ENCODE assay signal across 8 cellular contexts in genomic region chr13:32031815-32032345, GRCh38. TPM values are rescaled to one million over a fixed set of nuclear protein-coding genes. Genes with fewer than 3 reads are reported as not detected.
DNase-seq lines count a peak whose midpoint lies in the region; ATAC-seq and TF ChIP-seq lines count a peak whose summit lies in the region.

No MANE protein-coding gene starts in this region.

- no peaks in the 10 kb centered on the region for H3K36me3 ChIP-seq in H7 (replicated peaks; ENCODE audit: control insufficient read depth, insufficient read depth, low read length)

- H3K27me3 ChIP-seq in H7 (ENCODE audit: control insufficient read depth, insufficient read depth, low read length): peaks cover 3% of the 10 kb centered on the region; the same call in 1 of the 2 replicates

- H3K4me3 ChIP-seq in H7 (ENCODE audit: insufficient read depth, low read depth, low read length) (peak overlapping the region; percentile 45), fibroblast of the aortic adventitia (ENCODE audit: low read depth, low read length) (peak overlapping the region; percentile 76), skeletal muscle cell (ENCODE audit: low read depth, low read length) (peak overlapping the region; percentile 74)

- 0 out of 3 replicates have a peak, but pooled peaks have one; percentile 9 for ATAC-seq in SK-N-SH treated with all-trans-retinoic acid at 6 μM for 48 hours
- ATAC-seq in GM18861 (IDR thresholded peaks at IDR 0.05; ENCODE audit: unreplicated experiment): no peak

- TF ChIP-seq CTCF in fibroblast of the aortic adventitia (IDR thresholded peaks at IDR 0.05; ENCODE audit: insufficient read depth, low read length): no peak

- DNase-seq in H7 (no peak), fibroblast of the aortic adventitia (ENCODE audit: low read depth) (no peak), skeletal muscle cell (ENCODE audit: low read depth) (no peak), NCI-H1436 treated with DMSO at 0.1 percent for 48 hours (lab: John Stamatoyannopoulos, UW) (no peak), NK-92 (lab: John Stamatoyannopoulos, UW; ENCODE audit: unreplicated experiment) (no peak)
- DNase-seq in stimulated activated naive CD4-positive, alpha-beta T cell (lab: John Stamatoyannopoulos, UW): no peak

TF ChIP-seq in SK-N-SH treated with all-trans-retinoic acid at 6 μM for 48 hours, 23 proteins besides CTCF, POLR2A, EP300 and RAD21:
- TF ChIP-seq ARNTL (CRISPR knock-in tag; IDR thresholded peaks at IDR 0.05; ENCODE audit: borderline replicate concordance, low read depth) (no peak), OSR1 (CRISPR knock-in tag; IDR thresholded peaks at IDR 0.05) (no peak), ZFP3 (CRISPR knock-in tag; IDR thresholded peaks at IDR 0.05) (no peak), BACH2 (CRISPR knock-in tag; IDR thresholded peaks at IDR 0.05; ENCODE audit: borderline replicate concordance) (no peak), ZNF8 (CRISPR knock-in tag; IDR thresholded peaks at IDR 0.05) (no peak), RARB (CRISPR knock-in tag; IDR thresholded peaks at IDR 0.05) (no peak), SNAI2 (CRISPR knock-in tag; IDR thresholded peaks at IDR 0.05) (no peak), ZFP30 (CRISPR knock-in tag; IDR thresholded peaks at IDR 0.05) (no peak), PPARA (CRISPR knock-in tag; IDR thresholded peaks at IDR 0.05; ENCODE audit: borderline replicate concordance) (no peak), ZNF70 (CRISPR knock-in tag; IDR thresholded peaks at IDR 0.05) (no peak), GLIS3 (CRISPR knock-in tag; IDR thresholded peaks at IDR 0.05) (no peak), PATZ1 (CRISPR knock-in tag; IDR thresholded peaks at IDR 0.05; ENCODE audit: borderline replicate concordance) (no peak), ZNF565 (CRISPR knock-in tag; conservative IDR thresholded peaks at IDR 0.05; ENCODE audit: low read depth) (no peak), ZC3H10 (CRISPR knock-in tag; IDR thresholded peaks at IDR 0.05) (no peak), CSDC2 (CRISPR knock-in tag; IDR thresholded peaks at IDR 0.05) (no peak), POU6F1 (CRISPR knock-in tag; IDR thresholded peaks at IDR 0.05; ENCODE audit: borderline replicate concordance, low read depth) (no peak), ISL1 (CRISPR knock-in tag; IDR thresholded peaks at IDR 0.05) (no peak)
- TF ChIP-seq, protein P1, sequence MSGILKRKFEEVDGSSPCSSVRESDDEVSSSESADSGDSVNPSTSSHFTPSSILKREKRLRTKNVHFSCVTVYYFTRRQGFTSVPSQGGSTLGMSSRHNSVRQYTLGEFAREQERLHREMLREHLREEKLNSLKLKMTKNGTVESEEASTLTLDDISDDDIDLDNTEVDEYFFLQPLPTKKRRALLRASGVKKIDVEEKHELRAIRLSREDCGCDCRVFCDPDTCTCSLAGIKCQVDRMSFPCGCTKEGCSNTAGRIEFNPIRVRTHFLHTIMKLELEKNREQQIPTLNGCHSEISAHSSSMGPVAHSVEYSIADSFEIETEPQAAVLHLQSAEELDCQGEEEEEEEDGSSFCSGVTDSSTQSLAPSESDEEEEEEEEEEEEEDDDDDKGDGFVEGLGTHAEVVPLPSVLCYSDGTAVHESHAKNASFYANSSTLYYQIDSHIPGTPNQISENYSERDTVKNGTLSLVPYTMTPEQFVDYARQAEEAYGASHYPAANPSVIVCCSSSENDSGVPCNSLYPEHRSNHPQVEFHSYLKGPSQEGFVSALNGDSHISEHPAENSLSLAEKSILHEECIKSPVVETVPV (CRISPR knock-in tag; IDR thresholded peaks at IDR 0.05): no peak
- TF ChIP-seq, protein P2, sequence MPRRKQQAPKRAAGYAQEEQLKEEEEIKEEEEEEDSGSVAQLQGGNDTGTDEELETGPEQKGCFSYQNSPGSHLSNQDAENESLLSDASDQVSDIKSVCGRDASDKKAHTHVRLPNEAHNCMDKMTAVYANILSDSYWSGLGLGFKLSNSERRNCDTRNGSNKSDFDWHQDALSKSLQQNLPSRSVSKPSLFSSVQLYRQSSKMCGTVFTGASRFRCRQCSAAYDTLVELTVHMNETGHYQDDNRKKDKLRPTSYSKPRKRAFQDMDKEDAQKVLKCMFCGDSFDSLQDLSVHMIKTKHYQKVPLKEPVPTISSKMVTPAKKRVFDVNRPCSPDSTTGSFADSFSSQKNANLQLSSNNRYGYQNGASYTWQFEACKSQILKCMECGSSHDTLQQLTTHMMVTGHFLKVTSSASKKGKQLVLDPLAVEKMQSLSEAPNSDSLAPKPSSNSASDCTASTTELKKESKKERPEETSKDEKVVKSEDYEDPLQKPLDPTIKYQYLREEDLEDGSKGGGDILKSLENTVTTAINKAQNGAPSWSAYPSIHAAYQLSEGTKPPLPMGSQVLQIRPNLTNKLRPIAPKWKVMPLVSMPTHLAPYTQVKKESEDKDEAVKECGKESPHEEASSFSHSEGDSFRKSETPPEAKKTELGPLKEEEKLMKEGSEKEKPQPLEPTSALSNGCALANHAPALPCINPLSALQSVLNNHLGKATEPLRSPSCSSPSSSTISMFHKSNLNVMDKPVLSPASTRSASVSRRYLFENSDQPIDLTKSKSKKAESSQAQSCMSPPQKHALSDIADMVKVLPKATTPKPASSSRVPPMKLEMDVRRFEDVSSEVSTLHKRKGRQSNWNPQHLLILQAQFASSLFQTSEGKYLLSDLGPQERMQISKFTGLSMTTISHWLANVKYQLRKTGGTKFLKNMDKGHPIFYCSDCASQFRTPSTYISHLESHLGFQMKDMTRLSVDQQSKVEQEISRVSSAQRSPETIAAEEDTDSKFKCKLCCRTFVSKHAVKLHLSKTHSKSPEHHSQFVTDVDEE (CRISPR knock-in tag; IDR thresholded peaks at IDR 0.05): no peak
- TF ChIP-seq, protein P3, sequence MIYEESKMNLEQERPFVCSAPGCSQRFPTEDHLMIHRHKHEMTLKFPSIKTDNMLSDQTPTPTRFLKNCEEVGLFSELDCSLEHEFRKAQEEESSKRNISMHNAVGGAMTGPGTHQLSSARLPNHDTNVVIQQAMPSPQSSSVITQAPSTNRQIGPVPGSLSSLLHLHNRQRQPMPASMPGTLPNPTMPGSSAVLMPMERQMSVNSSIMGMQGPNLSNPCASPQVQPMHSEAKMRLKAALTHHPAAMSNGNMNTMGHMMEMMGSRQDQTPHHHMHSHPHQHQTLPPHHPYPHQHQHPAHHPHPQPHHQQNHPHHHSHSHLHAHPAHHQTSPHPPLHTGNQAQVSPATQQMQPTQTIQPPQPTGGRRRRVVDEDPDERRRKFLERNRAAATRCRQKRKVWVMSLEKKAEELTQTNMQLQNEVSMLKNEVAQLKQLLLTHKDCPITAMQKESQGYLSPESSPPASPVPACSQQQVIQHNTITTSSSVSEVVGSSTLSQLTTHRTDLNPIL (CRISPR knock-in tag; IDR thresholded peaks at IDR 0.05; ENCODE audit: low read depth): no peak
TF ChIP-seq in SK-N-SH treated with all-trans-retinoic acid at 6 μM for 48 hours: peak in this region for 0.

RNA-seq across cellular contexts. Expression of gene FRY, which starts 0.3 kb away (rescaled TPM):
- 0.35 and 0.52 TPM in 2 replicates for total RNA-seq in H7 (2014; rRNA removed; shearing (Covaris generic))
- total RNA-seq in fibroblast of the aortic adventitia (ENCODE audit: low replicate concordance): 4.3 and 4.9 TPM in 2 replicates
